ENCODE assay signal across 8 cellular contexts in genomic region chr13:67230774-67231480, GRCh38. TPM values are rescaled to one million over a fixed set of nuclear protein-coding genes. Genes with fewer than 3 reads are reported as not detected.
A peak's percentile ranks its signal among the peaks of the same experiment; 100 is the strongest.
DNase-seq lines count a peak whose midpoint lies in the region; ATAC-seq and TF ChIP-seq lines count a peak whose summit lies in the region.

No MANE protein-coding gene starts in this region.

- no peaks in the 10 kb centered on the region for H3K27me3 ChIP-seq in thyroid gland

- peak overlapping the region; percentile 73 to 91 (median 76) for H3K27ac ChIP-seq in thyroid gland

- no peaks in the 10 kb centered on the region for H3K36me3 ChIP-seq in thyroid gland

- WGBS in thyroid gland, 2 donors = 0 to 2% methylated on average over 41 to 45 of the region's 47 CpGs

- TF ChIP-seq POLR2A in thyroid gland (IDR thresholded peaks at IDR 0.05) = no peak

- DNase-seq in activated T-cell treated with anti-CD3 and anti-CD28 coated beads for 24 hours (ENCODE audit: low read depth) (peak; percentile 7), activated T-cell treated with anti-CD3 and anti-CD28 coated beads for 4 hours (no peak), NCI-H1417 (lab: John Stamatoyannopoulos, UW) (peak; percentile 64 to 97 (median 95)), fibroblast of mammary gland (ENCODE audit: low read depth) (peak; percentile 62), myocyte (ENCODE audit: low read depth) (peak; percentile 84), thyroid gland (peak; percentile 68 to 72)
- DNase-seq in activated CD8-positive, alpha-beta memory T cell treated with anti-CD3 and anti-CD28 coated beads, Interleukin-2, amount 50 U/mL, for 4 hours = peak; percentile 18

- H3K9me3 ChIP-seq in thyroid gland = no peaks in the 10 kb centered on the region

- peak; percentile 48 for ATAC-seq in HG02642 (IDR thresholded peaks at IDR 0.05; ENCODE audit: poor library complexity, unreplicated experiment)

- TF ChIP-seq CTCF in fibroblast of mammary gland (conservative IDR thresholded peaks at IDR 0.05; ENCODE audit: control insufficient read depth, insufficient read depth, low read depth, low read length) (no peak), thyroid gland (IDR thresholded peaks at IDR 0.05) (no peak)

- H3K4me1 ChIP-seq in thyroid gland = no peaks in the 10 kb centered on the region

- intact Hi-C loops in thyroid gland (cut with DNase I) = no loop called here

- H3K4me3 ChIP-seq in fibroblast of mammary gland (ENCODE audit: control insufficient read depth, low read depth, low read length) (peak overlapping the region; percentile 95), thyroid gland (replicated peaks in 1 of 3) (peak overlapping the region; percentile 72 to 90 (median 81))

RNA-seq across cellular contexts. Expression of gene PCDH9, which starts 0.8 kb away (rescaled TPM):
- total RNA-seq in myocyte = 10.0 and 13.9 TPM in 2 replicates
- polyA plus RNA-seq in myocyte (2012) = 3.6 TPM
- 10 to 100 TPM in 2 of 4 donors, 1 to 10 TPM in 2; 2.8 to 22.4 (median 12.9) TPM for total RNA-seq in thyroid gland
